In the genomic region with DNA sequence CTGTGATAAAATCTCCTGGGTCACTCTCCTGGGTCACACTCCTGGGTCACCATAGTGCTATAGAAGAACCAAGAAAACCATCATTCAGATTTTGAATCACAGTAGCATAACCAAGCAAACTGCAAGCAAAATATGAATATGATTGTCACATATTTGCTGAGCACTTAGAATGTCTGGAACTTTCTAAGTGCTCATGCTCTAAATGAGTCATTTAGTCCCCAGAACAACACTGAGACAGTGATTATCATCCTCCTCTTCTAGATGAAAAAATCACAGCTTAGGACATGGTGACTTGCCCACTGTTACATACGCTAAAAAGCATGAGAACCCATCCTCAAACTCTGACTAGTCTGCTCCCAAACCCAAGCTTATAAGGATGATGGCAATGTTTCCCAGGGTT, we compare ENCODE assay signal across 16 cellular contexts. TPM values are rescaled to one million over a fixed set of nuclear protein-coding genes. Genes with fewer than 3 reads are reported as not detected.
"Had no signal": no experiment of that assay in that cellular context is flagged by ENCODE, and none has a peak within 500 bp of the region (broad histone marks: within the 10 kb centered on the region; RNA-seq: fewer than 3 reads in every experiment).

No MANE protein-coding gene starts in this region.

- H3K36me3 ChIP-seq: transverse colon had no signal

- H3K9me3 ChIP-seq: transverse colon had no signal

- H3K27me3 ChIP-seq: transverse colon had no signal

- H3K4me3 ChIP-seq: lung, transverse colon had no signal

- H3K27ac ChIP-seq: epithelial cell of prostate, transverse colon had no signal

- ATAC-seq: activated CD8-positive, alpha-beta T cell treated with anti-CD3 and anti-CD28 coated beads for 36 hours; activated naive CD8-positive, alpha-beta T cell treated with anti-CD3 and anti-CD28 coated beads, Interleukin-2, amount 50 U/mL, for 24 hours; left cardiac atrium; naive thymus-derived CD8-positive, alpha-beta T cell; right cardiac atrium; stimulated activated naive B cell treated with anti-CD40 and anti-IgM and Interleukin-4, amounts not matched to agents 10 μg/mL and 1 μg/mL and 100 μg/mL, for 72 hours had no signal

- DNase-seq: activated CD8-positive, alpha-beta memory T cell treated with anti-CD3 and anti-CD28 coated beads, Interleukin-2, amount 50 U/mL, for 4 hours; activated CD8-positive, alpha-beta T cell treated with anti-CD3 and anti-CD28 coated beads for 36 hours; activated naive CD4-positive, alpha-beta T cell treated with Interleukin-2 at 50 U/mL for 16 hours; activated naive CD8-positive, alpha-beta T cell treated with anti-CD3 and anti-CD28 coated beads, Interleukin-2, amount 50 U/mL, for 24 hours; caudate nucleus; effector memory CD4-positive, alpha-beta T cell; hypothalamus; left cardiac atrium; naive thymus-derived CD8-positive, alpha-beta T cell; right cardiac atrium; stimulated activated naive B cell treated with anti-CD40 and anti-IgM and Interleukin-4, amounts not matched to agents 10 μg/mL and 1 μg/mL and 100 μg/mL, for 72 hours; substantia nigra; transverse colon had no signal

RNA-seq across cellular contexts. Expression of a gene that starts 39.5 kb away (rescaled TPM):
- total RNA-seq: activated T-helper 1 cell treated with anti-CD3 and anti-CD28 coated beads, Interleukin-12 subunit alpha, Interleukin-12 subunit beta, Interleukin-2, Interleukin-4 antibody, amounts not matched to agents 30 ng/mL and 10 ng/mL and 1 ng/mL, durations not matched to agents 14 hours and 24 hours and 36 hours; naive thymus-derived CD8-positive, alpha-beta T cell had no signal
- polyA plus RNA-seq: naive thymus-derived CD8-positive, alpha-beta T cell had no signal
